Comparison of ENCODE assay signal across 19 cellular contexts in the genomic region with DNA sequence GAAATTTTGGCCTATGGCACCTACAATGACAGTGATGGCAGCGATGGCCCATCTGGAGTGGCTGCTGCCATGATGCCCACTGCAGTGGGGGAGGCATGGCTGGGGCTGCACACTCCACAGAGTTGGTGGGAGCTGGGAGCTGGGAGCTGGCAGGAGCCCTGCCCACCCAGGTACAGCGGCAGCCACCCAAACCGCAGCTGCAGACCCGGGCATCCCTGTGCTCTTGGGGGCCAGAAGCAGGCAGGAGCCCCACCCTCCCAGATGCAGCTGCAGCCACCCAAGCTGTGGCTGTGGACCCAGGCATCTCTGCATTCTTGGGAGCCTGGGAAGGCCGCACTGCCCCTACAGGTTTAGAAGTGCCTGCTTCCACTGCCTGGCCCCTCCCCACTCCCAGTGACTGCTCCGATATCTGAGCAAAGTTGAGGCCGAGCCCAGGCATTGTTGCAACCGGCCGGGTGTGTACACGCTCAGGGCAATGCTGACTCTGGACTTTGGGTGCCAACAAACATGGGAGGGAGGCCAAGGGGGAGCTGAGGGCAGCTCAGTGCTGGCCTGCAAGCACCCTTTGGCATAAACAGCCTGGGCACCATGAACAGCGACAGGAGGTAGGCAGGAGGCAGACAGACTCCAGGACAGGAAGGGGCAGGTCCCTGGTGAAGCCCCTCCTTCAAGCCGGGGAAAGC.
"Had no signal": no experiment of that assay in that cellular context is flagged by ENCODE, and none has a peak within 500 bp of the region (broad histone marks: within the 10 kb centered on the region; RNA-seq: fewer than 3 reads in every experiment).

No MANE protein-coding gene starts in this region.

- H2AFZ ChIP-seq: neural progenitor cell had no signal

- H3K27ac ChIP-seq: neural progenitor cell, VCaP had no signal

- H3K4me1 ChIP-seq: neural progenitor cell had no signal

- H3K9ac ChIP-seq: neural progenitor cell had no signal

- H3K36me3 ChIP-seq: neural progenitor cell had no signal

- H3K27me3 ChIP-seq: neural progenitor cell had no signal

- DNase-seq: activated CD4-positive, alpha-beta T cell treated with anti-CD3 and anti-CD28 coated beads, Interleukin-2, amount 10 ng/mL, durations not matched to agents 24 days and 14 days; activated CD8-positive, alpha-beta memory T cell treated with anti-CD3 and anti-CD28 coated beads, Interleukin-2, amount 10 ng/mL, durations not matched to agents 7 days and 5 days; activated CD8-positive, alpha-beta T cell treated with anti-CD3 and anti-CD28 coated beads for 36 hours; activated gamma-delta T cell; activated naive CD4-positive, alpha-beta T cell treated with anti-CD3 and anti-CD28 coated beads, Interleukin-2, amount 50 U/mL, for 16 hours; activated T-cell treated with anti-CD3 and anti-CD28 coated beads for 4 hours; anterior cingulate cortex; dermis blood vessel endothelial cell; effector CD8-positive, alpha-beta T cell; foreskin melanocyte; kidney; naive thymus-derived CD8-positive, alpha-beta T cell; retina; stimulated activated CD4-positive, alpha-beta T cell treated with anti-CD3 and anti-CD28 coated beads, Interleukin-4, amount 100 ng/mL, for 4 hours; stimulated activated naive CD8-positive, alpha-beta T cell treated with anti-CD3 and anti-CD28 coated beads, Interleukin-15, Interleukin-2, amounts not matched to agents 100 U/mL and 50 U/mL, for 24 hours; T-helper 2 cell had no signal

- H3K4me2 ChIP-seq: neural progenitor cell had no signal

- H3K4me3 ChIP-seq: neural progenitor cell had no signal

- ATAC-seq: activated CD4-positive, CD25-positive, alpha-beta regulatory T cell treated with anti-CD3 and anti-CD28 coated beads, Interleukin-2, amount 50 U/mL, for 24 hours; activated CD8-positive, alpha-beta memory T cell treated with anti-CD3 and anti-CD28 coated beads, Interleukin-2, amount 10 ng/mL, durations not matched to agents 7 days and 5 days; activated CD8-positive, alpha-beta T cell treated with anti-CD3 and anti-CD28 coated beads for 36 hours; naive thymus-derived CD8-positive, alpha-beta T cell; stimulated activated naive CD8-positive, alpha-beta T cell treated with anti-CD3 and anti-CD28 coated beads, Interleukin-15, Interleukin-2, amounts not matched to agents 100 U/mL and 50 U/mL, for 24 hours had no signal
